1 cellular context compared by ENCODE assay signal in genomic region chr11:114078423-114078822, GRCh38.
TF ChIP-seq lines count a peak whose summit lies in the region.

No MANE protein-coding gene starts in this region.

TF ChIP-seq in HepG2, 621 proteins besides CTCF, POLR2A, EP300 and RAD21 (continued from another document and continues in another):
- no peak for TF ChIP-seq POGK (CRISPR knock-in tag; conservative IDR thresholded peaks at IDR 0.05)
- no peak for TF ChIP-seq ZNF850 (CRISPR knock-in tag; conservative IDR thresholded peaks at IDR 0.05)
- TF ChIP-seq ARID5B (CRISPR knock-in tag; IDR thresholded peaks at IDR 0.05) = peak; percentile 75
- TF ChIP-seq GATAD2A (CRISPR knock-in tag; IDR thresholded peaks at IDR 0.05) = 0 out of 2 replicates have a peak, but pooled peaks have one; percentile 55
- peak; percentile 54; the same call in 1 of the 2 replicates for TF ChIP-seq ZNF609 (CRISPR knock-in tag; IDR thresholded peaks at IDR 0.05; ENCODE audit: borderline replicate concordance)
- 0 out of 2 replicates have a peak, but pooled peaks have one; percentile 39 for TF ChIP-seq MIXL1 (CRISPR knock-in tag; IDR thresholded peaks at IDR 0.05)
- TF ChIP-seq ZNF503 (CRISPR knock-in tag; IDR thresholded peaks at IDR 0.05) = 0 out of 2 replicates have a peak, but pooled peaks have one; percentile 27
- no peak for TF ChIP-seq MAFK (conservative IDR thresholded peaks at IDR 0.05 in 1 of 2, IDR thresholded peaks at IDR 0.05 in 1 of 2; ENCODE audit: low read length in 2 of 2)
- TF ChIP-seq STAT6 (CRISPR knock-in tag; IDR thresholded peaks at IDR 0.05; ENCODE audit: borderline replicate concordance) = no peak
- 0 out of 2 replicates have a peak, but pooled peaks have one; percentile 35 for TF ChIP-seq TBX2 (CRISPR knock-in tag; IDR thresholded peaks at IDR 0.05; ENCODE audit: borderline replicate concordance)
- TF ChIP-seq MTA1 (CRISPR knock-in tag; IDR thresholded peaks at IDR 0.05; ENCODE audit: borderline replicate concordance) = no peak
- peak; percentile 92; the same call in 1 of the 2 replicates for TF ChIP-seq MEF2D (CRISPR knock-in tag; IDR thresholded peaks at IDR 0.05)
- TF ChIP-seq ZNF281 (CRISPR knock-in tag; IDR thresholded peaks at IDR 0.05; ENCODE audit: borderline replicate concordance) = peak; percentile 81; the same call in 1 of the 2 replicates
- no peak for TF ChIP-seq ZNF549 (CRISPR knock-in tag; IDR thresholded peaks at IDR 0.05)
- no peak for TF ChIP-seq CAMTA2 (CRISPR knock-in tag; IDR thresholded peaks at IDR 0.05; ENCODE audit: borderline replicate concordance)
- TF ChIP-seq HNRNPL (IDR thresholded peaks at IDR 0.05; ENCODE audit: low read depth, low read length) = no peak
- TF ChIP-seq TRAFD1 (CRISPR knock-in tag; IDR thresholded peaks at IDR 0.05; ENCODE audit: borderline replicate concordance) = no peak
- TF ChIP-seq AHDC1 (CRISPR knock-in tag; IDR thresholded peaks at IDR 0.05; ENCODE audit: borderline replicate concordance) = peak; percentile 69; the same call in 1 of the 2 replicates
- no peak for TF ChIP-seq NFATC3 (CRISPR knock-in tag; IDR thresholded peaks at IDR 0.05)
- TF ChIP-seq ZFY (CRISPR knock-in tag; IDR thresholded peaks at IDR 0.05) = no peak
- no peak for TF ChIP-seq RELA (CRISPR knock-in tag; IDR thresholded peaks at IDR 0.05)
